In the genomic region with DNA sequence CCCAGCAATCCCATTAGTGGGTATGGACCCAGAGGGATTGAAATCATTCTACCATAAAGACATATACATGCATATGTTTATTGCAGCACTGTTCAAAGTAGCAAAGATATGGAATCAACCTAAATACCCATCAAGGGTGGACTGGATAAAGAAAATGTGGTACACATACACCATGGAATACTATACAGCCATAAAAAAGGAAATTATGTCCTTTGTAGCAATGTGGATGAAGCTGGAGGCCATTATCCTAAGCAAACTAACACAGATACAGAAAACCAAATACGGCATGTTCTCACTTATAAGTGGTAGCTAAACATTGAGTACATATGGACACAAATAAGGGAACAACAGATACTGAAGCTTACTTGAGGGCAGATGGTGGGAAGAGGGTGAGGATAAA, we compare ENCODE assay signal across 26 cellular contexts. TPM values are rescaled to one million over a fixed set of nuclear protein-coding genes. Genes with fewer than 3 reads are reported as not detected.
DNase-seq lines count a peak whose midpoint lies in the region; FAIRE-seq and TF ChIP-seq lines count a peak whose summit lies in the region.
"Had no signal": no experiment of that assay in that cellular context is flagged by ENCODE, and none has a peak within 500 bp of the region (broad histone marks: within the 10 kb centered on the region; RNA-seq: fewer than 3 reads in every experiment).

No MANE protein-coding gene starts in this region.

- DNase-seq in activated CD4-positive, alpha-beta T cell treated with anti-CD3 and anti-CD28 coated beads, Interleukin-2, amount 10 ng/mL, durations not matched to agents 24 days and 14 days: peak; percentile 3
- DNase-seq in activated CD4-positive, alpha-beta T cell treated with anti-CD3 and anti-CD28 coated beads for 48 hours: no peak
- DNase-seq in HTR-8/SVneo (ENCODE audit: insufficient read length, low spot score) (no peak), keratinocyte (ENCODE audit: low read depth, low spot score) (no peak), posterior vena cava (ENCODE audit: low spot score) (no peak)
- no peak for DNase-seq in activated CD8-positive, alpha-beta memory T cell treated with anti-CD3 and anti-CD28 coated beads for 24 hours
- DNase-seq: ACHN; BE2C; CD8-positive, alpha-beta memory T cell; DMS53; KG1; MM.1S; NCI-H2029; NCI-H446 treated with DMSO at 0.1 percent for 48 hours; NCI-H526; PC-9; Right ventricle myocardium superior had no signal

- no peaks in the 10 kb centered on the region for H3K9me3 Mint-ChIP-seq in activated CD4-positive, alpha-beta T cell treated with anti-CD3 and anti-CD28 coated beads, Interleukin-2, amount 10 ng/mL, durations not matched to agents 24 days and 14 days

- no peaks in the 10 kb centered on the region for H3K9me1 ChIP-seq in keratinocyte (ENCODE audit: control insufficient read depth, extremely low read depth, insufficient read depth, low read length)

- intact Hi-C loops in activated CD4-positive, alpha-beta T cell treated with anti-CD3 and anti-CD28 coated beads, Interleukin-2, amount 10 ng/mL, durations not matched to agents 24 days and 14 days (cut with micrococcal nuclease): no loop called here
- intact Hi-C loops in posterior vena cava (cut with DNase I): no loop called here

- H3K4me1 Mint-ChIP-seq in activated CD4-positive, alpha-beta T cell treated with anti-CD3 and anti-CD28 coated beads, Interleukin-2, amount 10 ng/mL, durations not matched to agents 24 days and 14 days: no peaks in the 10 kb centered on the region
- H3K4me1 Mint-ChIP-seq: CD14-positive monocyte; CD8-positive, alpha-beta memory T cell had no signal

- dilution Hi-C loops in keratinocyte (cut with MboI; ENCODE audit: extremely low pct_ligation_motif_present, low sequenced_read_pairs): no loop called here

- no peaks in the 10 kb centered on the region for H3K36me3 Mint-ChIP-seq in activated CD4-positive, alpha-beta T cell treated with anti-CD3 and anti-CD28 coated beads, Interleukin-2, amount 10 ng/mL, durations not matched to agents 24 days and 14 days (ENCODE audit: low read depth)
- H3K36me3 Mint-ChIP-seq: CD8-positive, alpha-beta memory T cell had no signal

- no peak overlapping the region for H3K9ac ChIP-seq in keratinocyte (ENCODE audit: control insufficient read depth, extremely low read depth, insufficient read depth, low read length)

- no peak overlapping the region for H3K27ac Mint-ChIP-seq in activated CD4-positive, alpha-beta T cell treated with anti-CD3 and anti-CD28 coated beads, Interleukin-2, amount 10 ng/mL, durations not matched to agents 24 days and 14 days
- H3K27ac Mint-ChIP-seq: CD14-positive monocyte; CD8-positive, alpha-beta memory T cell; GM23338 had no signal

- no peak overlapping the region for H3K4me2 ChIP-seq in keratinocyte (ENCODE audit: control insufficient read depth, extremely low read depth, insufficient read depth, low read depth, low read length)
- H3K4me2 ChIP-seq: GM23338 had no signal

- H3K9me3 ChIP-seq in keratinocyte (ENCODE audit: control insufficient read depth, low read depth, low read length): no peaks in the 10 kb centered on the region
- H3K9me3 ChIP-seq: BE2C, HAP-1 had no signal

- no peak overlapping the region for H2AFZ ChIP-seq in keratinocyte (ENCODE audit: control insufficient read depth, low read length)
- H2AFZ ChIP-seq: GM23338, PC-9 had no signal

- FAIRE-seq in HTR-8/SVneo (lab: Jason Lieb, UNC): peak; percentile 64
- FAIRE-seq in keratinocyte (lab: Jason Lieb, UNC): peak; percentile 68

- no peak for TF ChIP-seq CTCF in keratinocyte (optimal IDR thresholded peaks at IDR 0.05 in 1 of 3, IDR thresholded peaks at IDR 0.05 in 1 of 3, conservative IDR thresholded peaks at IDR 0.05 in 1 of 3; ENCODE audit: extremely low read depth in 1 of 3, insufficient read depth in 2 of 3, low read length in 3 of 3)

- no peaks in the 10 kb centered on the region for H3K36me3 ChIP-seq in keratinocyte (ENCODE audit: control insufficient read depth in 2 of 2, extremely low read depth in 1 of 2, insufficient read depth in 2 of 2, low read length in 2 of 2)
- H3K36me3 ChIP-seq: BE2C, HAP-1, SJSA1 had no signal

- peaks cover 28% of the 10 kb centered on the region for H3K27me3 Mint-ChIP-seq in activated CD4-positive, alpha-beta T cell treated with anti-CD3 and anti-CD28 coated beads, Interleukin-2, amount 10 ng/mL, durations not matched to agents 24 days and 14 days

- H3K4me1 ChIP-seq in keratinocyte (ENCODE audit: control insufficient read depth, extremely low read depth, insufficient read depth, low read length): peaks cover 31% of the 10 kb centered on the region
- H3K4me1 ChIP-seq: BE2C, HAP-1 had no signal

- H3K79me2 ChIP-seq in keratinocyte (ENCODE audit: control insufficient read depth, insufficient read depth, low read length): no peaks in the 10 kb centered on the region

- no peaks in the 10 kb centered on the region for H3K27me3 ChIP-seq in keratinocyte (ENCODE audit: control insufficient read depth, extremely low read depth, insufficient read depth, low read length)
- H3K27me3 ChIP-seq: BE2C, SJSA1 had no signal

- no peak overlapping the region for H3K4me3 Mint-ChIP-seq in activated CD4-positive, alpha-beta T cell treated with anti-CD3 and anti-CD28 coated beads, Interleukin-2, amount 10 ng/mL, durations not matched to agents 24 days and 14 days
- H3K4me3 Mint-ChIP-seq: CD14-positive monocyte; CD8-positive, alpha-beta memory T cell; GM23338 had no signal

- H3K4me3 ChIP-seq in keratinocyte (ENCODE audit: control insufficient read depth in 2 of 3, extremely low read depth in 1 of 3, insufficient read depth in 2 of 3, low read depth in 1 of 3, low read length in 3 of 3): no peak overlapping the region
- H3K4me3 ChIP-seq: GM23338, HAP-1, PC-9, SJSA1 had no signal

- H4K20me1 ChIP-seq in keratinocyte (ENCODE audit: control insufficient read depth, extremely low read depth, insufficient read depth, low read length): no peaks in the 10 kb centered on the region

- no peak overlapping the region for H3K27ac ChIP-seq in keratinocyte (ENCODE audit: control insufficient read depth, insufficient read depth, low read length)
- H3K27ac ChIP-seq: 22Rv1 had no signal

RNA-seq across cellular contexts. Expression of a gene that starts 2.4 kb away (rescaled TPM):
- total RNA-seq in activated CD4-positive, alpha-beta T cell treated with anti-CD3 and anti-CD28 coated beads, Interleukin-2, amount 10 ng/mL, durations not matched to agents 24 days and 14 days: not detected in 2 replicates
- polyA plus RNA-seq in keratinocyte: 8.4 to 21.3 TPM (median 9.0 TPM) in 3 replicates
- 32.3 TPM for polyA plus RNA-seq in keratinocyte (2011; ENCODE audit: low read depth)
- polyA plus RNA-seq in keratinocyte (2011; cell fraction: cytosol; rRNA removed): 29.1 and 44.9 TPM in 2 replicates
- polyA plus RNA-seq in keratinocyte (2011; cell fraction: nucleus; rRNA removed): 67.5 and 104 TPM in 2 replicates
- 38.0 and 95.4 TPM in 2 replicates for polyA plus RNA-seq in keratinocyte (2012; ENCODE audit: low replicate concordance)
- polyA minus RNA-seq in keratinocyte: 3.1 to 12.2 TPM (median 3.8 TPM) in 3 replicates
- 73.3 TPM for polyA minus RNA-seq in keratinocyte (2011; cell fraction: cytosol; rRNA and poly(A)+ RNA removed)
- polyA minus RNA-seq in keratinocyte (2011; cell fraction: nucleus; rRNA and poly(A)+ RNA removed): 13.1 and 15.8 TPM in 2 replicates
- not detected for total RNA-seq in posterior vena cava
- total RNA-seq: CD8-positive, alpha-beta memory T cell; Daoy; G401; GM23338; HT-29; Right ventricle myocardium superior; RPMI7951; SJSA1 had no signal
- polyA plus RNA-seq: CD14-positive monocyte; CD8-positive, alpha-beta memory T cell; GM23338 had no signal

RNA-seq across cellular contexts. Expression of a gene that starts 2.5 kb away (rescaled TPM):
- not detected in 2 replicates for total RNA-seq in activated CD4-positive, alpha-beta T cell treated with anti-CD3 and anti-CD28 coated beads, Interleukin-2, amount 10 ng/mL, durations not matched to agents 24 days and 14 days
- polyA plus RNA-seq in keratinocyte: not detected in 3 replicates
- polyA plus RNA-seq in keratinocyte (2011; ENCODE audit: low read depth): not detected
- not detected in 2 replicates for polyA plus RNA-seq in keratinocyte (2011; cell fraction: cytosol; rRNA removed)
- polyA plus RNA-seq in keratinocyte (2011; cell fraction: nucleus; rRNA removed): not detected in 2 replicates
- not detected in 2 replicates for polyA plus RNA-seq in keratinocyte (2012; ENCODE audit: low replicate concordance)
- not detected in 3 replicates for polyA minus RNA-seq in keratinocyte
- polyA minus RNA-seq in keratinocyte (2011; cell fraction: cytosol; rRNA and poly(A)+ RNA removed): not detected
- not detected in 2 replicates for polyA minus RNA-seq in keratinocyte (2011; cell fraction: nucleus; rRNA and poly(A)+ RNA removed)
- total RNA-seq in posterior vena cava: not detected
- total RNA-seq: CD8-positive, alpha-beta memory T cell; Daoy; G401; GM23338; HT-29; PC-9; Right ventricle myocardium superior; RPMI7951; SJSA1 had no signal
- polyA plus RNA-seq: CD14-positive monocyte; CD8-positive, alpha-beta memory T cell; GM23338 had no signal

RNA-seq across cellular contexts. Expression of a gene that starts 8.1 kb away (rescaled TPM):
- not detected in 2 replicates for total RNA-seq in activated CD4-positive, alpha-beta T cell treated with anti-CD3 and anti-CD28 coated beads, Interleukin-2, amount 10 ng/mL, durations not matched to agents 24 days and 14 days
- polyA plus RNA-seq in keratinocyte: 0.12 TPM in 1 of 3 replicates, not detected in the others
- polyA plus RNA-seq in keratinocyte (2011; ENCODE audit: low read depth): not detected
- polyA plus RNA-seq in keratinocyte (2011; cell fraction: cytosol; rRNA removed): 0.14 TPM in 1 of 2 replicates, not detected in the other
- polyA plus RNA-seq in keratinocyte (2011; cell fraction: nucleus; rRNA removed): 0.31 and 0.47 TPM in 2 replicates
- polyA plus RNA-seq in keratinocyte (2012; ENCODE audit: low replicate concordance): 0.85 TPM in 1 of 2 replicates, not detected in the other
- polyA minus RNA-seq in keratinocyte: not detected in 3 replicates
- not detected for polyA minus RNA-seq in keratinocyte (2011; cell fraction: cytosol; rRNA and poly(A)+ RNA removed)
- polyA minus RNA-seq in keratinocyte (2011; cell fraction: nucleus; rRNA and poly(A)+ RNA removed): not detected in 2 replicates
- total RNA-seq in posterior vena cava: not detected
- total RNA-seq: CD8-positive, alpha-beta memory T cell; Daoy; G401; GM23338; HT-29; PC-9; Right ventricle myocardium superior; RPMI7951; SJSA1 had no signal
- polyA plus RNA-seq: CD14-positive monocyte; CD8-positive, alpha-beta memory T cell; GM23338 had no signal

RNA-seq across cellular contexts. Expression of a gene that starts 10.4 kb away (rescaled TPM):
- not detected in 2 replicates for total RNA-seq in activated CD4-positive, alpha-beta T cell treated with anti-CD3 and anti-CD28 coated beads, Interleukin-2, amount 10 ng/mL, durations not matched to agents 24 days and 14 days
- not detected in 3 replicates for polyA plus RNA-seq in keratinocyte
- polyA plus RNA-seq in keratinocyte (2011; ENCODE audit: low read depth): not detected
- not detected in 2 replicates for polyA plus RNA-seq in keratinocyte (2011; cell fraction: cytosol; rRNA removed)
- polyA plus RNA-seq in keratinocyte (2011; cell fraction: nucleus; rRNA removed): not detected in 2 replicates
- not detected in 2 replicates for polyA plus RNA-seq in keratinocyte (2012; ENCODE audit: low replicate concordance)
- polyA minus RNA-seq in keratinocyte: not detected in 3 replicates
- polyA minus RNA-seq in keratinocyte (2011; cell fraction: cytosol; rRNA and poly(A)+ RNA removed): not detected
- polyA minus RNA-seq in keratinocyte (2011; cell fraction: nucleus; rRNA and poly(A)+ RNA removed): not detected in 2 replicates
- not detected for total RNA-seq in posterior vena cava
- total RNA-seq: CD8-positive, alpha-beta memory T cell; Daoy; G401; GM23338; HT-29; PC-9; Right ventricle myocardium superior; SJSA1 had no signal
- polyA plus RNA-seq: CD14-positive monocyte; CD8-positive, alpha-beta memory T cell; GM23338 had no signal

RNA-seq across cellular contexts. Expression of a gene that starts 16.3 kb away (rescaled TPM):
- not detected in 2 replicates for total RNA-seq in activated CD4-positive, alpha-beta T cell treated with anti-CD3 and anti-CD28 coated beads, Interleukin-2, amount 10 ng/mL, durations not matched to agents 24 days and 14 days
- 0.07 to 0.13 TPM in 2 of 3 replicates, not detected in the other for polyA plus RNA-seq in keratinocyte
- polyA plus RNA-seq in keratinocyte (2011; ENCODE audit: low read depth): not detected
- polyA plus RNA-seq in keratinocyte (2011; cell fraction: cytosol; rRNA removed): 0.11 and 0.12 TPM in 2 replicates
- 0.40 and 0.56 TPM in 2 replicates for polyA plus RNA-seq in keratinocyte (2011; cell fraction: nucleus; rRNA removed)
- 0.13 TPM in 1 of 2 replicates, not detected in the other for polyA plus RNA-seq in keratinocyte (2012; ENCODE audit: low replicate concordance)
- polyA minus RNA-seq in keratinocyte: 0.26 TPM in 1 of 3 replicates, not detected in the others
- polyA minus RNA-seq in keratinocyte (2011; cell fraction: cytosol; rRNA and poly(A)+ RNA removed): not detected
- not detected in 2 replicates for polyA minus RNA-seq in keratinocyte (2011; cell fraction: nucleus; rRNA and poly(A)+ RNA removed)
- not detected for total RNA-seq in posterior vena cava
- total RNA-seq: CD8-positive, alpha-beta memory T cell; Daoy; G401; GM23338; PC-9; Right ventricle myocardium superior; RPMI7951; SJSA1 had no signal
- polyA plus RNA-seq: CD14-positive monocyte; CD8-positive, alpha-beta memory T cell; GM23338 had no signal
